In genomic region chr17:75090871-75091854, GRCh38 we compare ENCODE assay signal across 8 cellular contexts. TPM values are rescaled to one million over a fixed set of nuclear protein-coding genes. Genes with fewer than 3 reads are reported as not detected.
A peak's percentile ranks its signal among the peaks of the same experiment; 100 is the strongest.
DNase-seq lines count a peak whose midpoint lies in the region; ATAC-seq and TF ChIP-seq lines count a peak whose summit lies in the region.
"Had no signal": no experiment of that assay in that cellular context is flagged by ENCODE, and none has a peak within 500 bp of the region (broad histone marks: within the 10 kb centered on the region; RNA-seq: fewer than 3 reads in every experiment).

No MANE protein-coding gene starts in this region.

- H3K9ac ChIP-seq in colonic mucosa (ENCODE audit: low read depth in 2 of 2, low read length in 2 of 2) = peak overlapping the region; percentile 61 to 89

- H3K4me3 ChIP-seq in H7 (ENCODE audit: insufficient read depth, low read depth, low read length) (no peak overlapping the region), colonic mucosa (no peak overlapping the region), muscle layer of duodenum (ENCODE audit: low read depth in 1 of 2, low read length in 2 of 2) (no peak overlapping the region)

- H3K9me3 ChIP-seq in colonic mucosa (no peaks in the 10 kb centered on the region), muscle layer of duodenum (ENCODE audit: control insufficient read depth in 1 of 2, low read length in 2 of 2) (no peaks in the 10 kb centered on the region)

- no peak for TF ChIP-seq CTCF in colonic mucosa (IDR thresholded peaks at IDR 0.05)

- H3K27ac ChIP-seq in colonic mucosa = peak overlapping the region; percentile 99
- peak overlapping the region; percentile 80 for H3K27ac ChIP-seq in muscle layer of duodenum (ENCODE audit: low read length)

- no peaks in the 10 kb centered on the region for H3K27me3 ChIP-seq in H7 (ENCODE audit: control insufficient read depth, insufficient read depth, low read length)
- H3K27me3 ChIP-seq in colonic mucosa = no peaks in the 10 kb centered on the region
- no peaks in the 10 kb centered on the region for H3K27me3 ChIP-seq in muscle layer of duodenum (ENCODE audit: low read depth, low read length)

- peak; percentile 57 for DNase-seq in H7
- DNase-seq in colonic mucosa = peak; percentile 87
- no peak for DNase-seq in SW 1271 (lab: John Stamatoyannopoulos, UW)
- DNase-seq: activated CD4-positive, alpha-beta memory T cell treated with anti-CD3 and anti-CD28 coated beads for 36 hours; NCI-H748 treated with DMSO at 0.1 percent for 48 hours had no signal

- H3K36me3 ChIP-seq in H7 (replicated peaks; ENCODE audit: control insufficient read depth, insufficient read depth, low read length) = no peaks in the 10 kb centered on the region
- no peaks in the 10 kb centered on the region for H3K36me3 ChIP-seq in colonic mucosa
- H3K36me3 ChIP-seq in muscle layer of duodenum (ENCODE audit: control insufficient read depth in 1 of 2, insufficient read depth in 2 of 2, low read length in 2 of 2) = no peaks in the 10 kb centered on the region

- H3K4me1 ChIP-seq in colonic mucosa = peaks cover 35% of the 10 kb centered on the region
- peaks cover 3 to 19% of the 10 kb centered on the region in 2 donors for H3K4me1 ChIP-seq in muscle layer of duodenum (ENCODE audit: control insufficient read depth in 1 of 2, insufficient read depth in 2 of 2, low read length in 2 of 2)

- intact Hi-C loops in colonic mucosa (cut with DNase I) = no loop called here

- ATAC-seq in GM19395 (IDR thresholded peaks at IDR 0.05; ENCODE audit: unreplicated experiment) (no peak), GM18502 (IDR thresholded peaks at IDR 0.05; ENCODE audit: poor library complexity, unreplicated experiment) (no peak)

RNA-seq across cellular contexts. Expression of gene SLC16A5, which starts 3.4 kb away (rescaled TPM):
- 28.2 and 38.8 TPM in 2 replicates for total RNA-seq in H7 (2014; rRNA removed; shearing (Covaris generic))
- total RNA-seq in colonic mucosa = 10 to 100 TPM; 19.4 to 50.1 TPM

RNA-seq across cellular contexts. Expression of gene ARMC7, which starts 18.6 kb away (rescaled TPM):
- total RNA-seq in H7 (2014; rRNA removed; shearing (Covaris generic)) = 6.2 and 9.5 TPM in 2 replicates
- 10 to 100 TPM; 20.5 to 20.7 TPM for total RNA-seq in colonic mucosa

RNA-seq across cellular contexts. Expression of gene NT5C, which starts 40.4 kb away (rescaled TPM):
- total RNA-seq in H7 (2014; rRNA removed; shearing (Covaris generic)) = 106 and 118 TPM in 2 replicates
- total RNA-seq in colonic mucosa = 10 to 100 TPM; 72.3 to 94.9 TPM

RNA-seq across cellular contexts. Expression of gene KCTD2, which starts 44.1 kb away (rescaled TPM):
- 34.9 and 41.0 TPM in 2 replicates for total RNA-seq in H7 (2014; rRNA removed; shearing (Covaris generic))
- 10 to 100 TPM; 14.8 to 18.1 TPM for total RNA-seq in colonic mucosa

RNA-seq across cellular contexts. Expression of gene ATP5PD, which starts 44.4 kb away (rescaled TPM):
- total RNA-seq in H7 (2014; rRNA removed; shearing (Covaris generic)) = 399 and 432 TPM in 2 replicates
- total RNA-seq in colonic mucosa = 100 to 1,000 TPM; 302 to 371 TPM

Comparison
In these comparisons a context has a peak if more than half of its experiments do, and no peak if none do; other contexts are left out.
1. DNase-seq: peak in H7 (single experiment) and colonic mucosa (single experiment); none in SW 1271 (0 of 2).